Comparison of ENCODE assay signal across 11 cellular contexts in the genomic region with DNA sequence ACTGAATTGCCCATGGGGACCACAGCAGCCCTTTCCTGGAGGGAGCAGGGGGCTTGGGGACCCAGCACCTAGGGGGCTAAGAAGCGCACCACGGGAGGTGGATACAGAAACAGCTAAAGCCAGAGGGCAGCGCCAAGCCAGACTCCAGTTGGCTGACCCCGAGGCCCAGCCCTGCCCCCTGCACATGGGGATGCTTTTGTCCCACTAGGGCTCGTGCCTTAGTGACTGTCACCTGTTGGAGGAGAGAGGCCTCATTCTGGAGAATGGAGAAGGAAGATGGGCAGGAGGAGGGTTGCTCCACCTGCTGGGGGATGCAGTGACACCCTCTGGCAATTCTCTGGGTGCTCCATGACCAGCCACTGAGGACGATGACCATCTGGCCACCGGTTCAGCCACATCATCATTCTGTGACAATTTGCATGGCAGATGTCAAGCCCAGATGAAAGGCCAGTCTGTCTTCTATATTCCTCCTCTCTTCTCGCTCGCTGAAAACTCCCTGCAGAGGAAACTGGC.
DNase-seq lines count a peak whose midpoint lies in the region; ATAC-seq, FAIRE-seq and TF ChIP-seq lines count a peak whose summit lies in the region.
"Had no signal": no experiment of that assay in that cellular context is flagged by ENCODE, and none has a peak within 500 bp of the region (broad histone marks: within the 10 kb centered on the region; RNA-seq: fewer than 3 reads in every experiment).

No MANE protein-coding gene starts in this region.

- H3K4me3 ChIP-seq in HCT116 (replicated peaks in 1 of 2; ENCODE audit: low read depth in 1 of 2, low read length in 2 of 2): no peak overlapping the region
- H3K4me3 ChIP-seq in K562: no peak overlapping the region
- H3K4me3 ChIP-seq in right lobe of liver: no peak overlapping the region
- no peak overlapping the region for H3K4me3 ChIP-seq in transverse colon

- no peaks in the 10 kb centered on the region for H3K9me3 Mint-ChIP-seq in stimulated activated naive B cell treated with anti-CD40 and anti-IgM and Interleukin-4, amounts not matched to agents 10 μg/mL and 1 μg/mL and 100 μg/mL, for 72 hours

- H3K9ac ChIP-seq in HCT116 (ENCODE audit: low read length) (no peak overlapping the region), K562 (ENCODE audit: insufficient read depth in 1 of 2, low read depth in 2 of 2, low read length in 2 of 2) (no peak overlapping the region)

- H3K27ac Mint-ChIP-seq in stimulated activated naive B cell treated with anti-CD40 and anti-IgM and Interleukin-4, amounts not matched to agents 10 μg/mL and 1 μg/mL and 100 μg/mL, for 72 hours: no peak overlapping the region

- 0% methylated on average over 9 of the region's 9 CpGs for WGBS in K562 (ENCODE audit: insufficient coverage, low coverage, missing lambda C conversion rate)
- WGBS in right lobe of liver (ENCODE audit: insufficient coverage, low coverage, low lambda C conversion rate, missing lambda C conversion rate): 100% methylated on average over 2 of the region's 9 CpGs
- WGBS in transverse colon (ENCODE audit: low coverage in 1 of 2), 2 donors: 91% methylated on average over 9 of the region's 9 CpGs; no CpG with 5 or more reads in 1 of the 2 donors

- TF ChIP-seq RAD21 in HCT116 (IDR thresholded peaks at IDR 0.05; ENCODE audit: low read depth) (peak; percentile 56), K562 (CRISPR knock-in tag; conservative IDR thresholded peaks at IDR 0.05 in 1 of 2, IDR thresholded peaks at IDR 0.05 in 1 of 2) (peak in 1 of 2 experiments; percentile 39; a peak in 2 of 4 replicates)

- in situ Hi-C loops in K562 (cut with MboI) (no loop called here), transverse colon (cut with MboI; ENCODE audit: low pct_ligation_motif_present in 1 of 4, low pct_unique_long_range_greater_than_20kb in 1 of 4, low sequenced_read_pairs in 3 of 4) (no loop called here)

- FAIRE-seq in K562 (lab: Jason Lieb, UNC): no peak

- intact Hi-C loops in HCT116 (cut with micrococcal nuclease) (loop anchor here (5.0 kb wide), 1 partner anchor 788 kb away; no protein-coding TSS in a partner anchor), K562 (cut with micrococcal nuclease) (loop anchor here (10.0 kb wide), 1 partner anchor 219 kb away; no protein-coding TSS in a partner anchor), right lobe of liver (cut with DNase I) (no loop called here), transverse colon (cut with DNase I; ENCODE audit: low total_unique reads) (loop anchor here (10.0 kb wide), 1 partner anchor 171 kb away; a partner anchor contains a TSS)

- H3K4me2 ChIP-seq in HCT116 (ENCODE audit: low read length) (no peak overlapping the region), K562 (ENCODE audit: insufficient read depth, low read length) (no peak overlapping the region)

- no peak for TF ChIP-seq POLR2A in HCT116 (IDR thresholded peaks at IDR 0.05; ENCODE audit: borderline replicate concordance, extremely low read depth, insufficient read depth, insufficient read length)
- TF ChIP-seq POLR2A in K562 (conservative IDR thresholded peaks at IDR 0.05): no peak
- TF ChIP-seq POLR2A in right lobe of liver (IDR thresholded peaks at IDR 0.05): no peak
- no peak for TF ChIP-seq POLR2A in transverse colon (IDR thresholded peaks at IDR 0.05)

- H3K36me3 ChIP-seq in HCT116 (ENCODE audit: control insufficient read depth in 1 of 2, insufficient read depth in 2 of 2, low read length in 2 of 2): no peaks in the 10 kb centered on the region
- no peaks in the 10 kb centered on the region for H3K36me3 ChIP-seq in K562 (ENCODE audit: control insufficient read depth, insufficient read depth, low read length)
- no peaks in the 10 kb centered on the region for H3K36me3 ChIP-seq in right lobe of liver
- no peaks in the 10 kb centered on the region for H3K36me3 ChIP-seq in transverse colon

- H3K27ac ChIP-seq in HCT116 (ENCODE audit: low read depth, low read length): no peak overlapping the region
- no peak overlapping the region for H3K27ac ChIP-seq in K562 (ENCODE audit: extremely low read depth, low read depth, low read length)
- no peak overlapping the region for H3K27ac ChIP-seq in right lobe of liver
- no peak overlapping the region for H3K27ac ChIP-seq in transverse colon

- H3K4me3 Mint-ChIP-seq in stimulated activated naive B cell treated with anti-CD40 and anti-IgM and Interleukin-4, amounts not matched to agents 10 μg/mL and 1 μg/mL and 100 μg/mL, for 72 hours: peak overlapping the region in 1 of 2 donors; percentile 8

- BruUV-seq in HCT116 (replicated peaks; lab: Mats Ljungman, UMichigan) (no TSS peak), K562 (replicated peaks; lab: Mats Ljungman, UMichigan) (no TSS peak)

- DNase-seq in COLO668 (lab: John Stamatoyannopoulos, UW; ENCODE audit: unreplicated experiment) (peak; percentile 27), HCT116 (ENCODE audit: low read depth, low spot score) (no peak), K562 (ENCODE audit: extremely low read depth in 1 of 4, low spot score in 3 of 4) (peak in 2 of 4 experiments; percentile 16 to 30), right lobe of liver (no peak), iPS-NIHi11 (ENCODE audit: low spot score) (no peak), transverse colon (no peak)
- no peak for DNase-seq in stimulated activated naive B cell treated with anti-CD40 and anti-IgM and Interleukin-4, amounts not matched to agents 10 μg/mL and 1 μg/mL and 100 μg/mL, for 72 hours
- DNase-seq: hippocampal formation, mesendoderm, NCI-H2171 had no signal

- RAD21 ChIA-PET in HCT116 (lab: Charles Lee; ENCODE audit: low non-redundant PET in 1 of 2, low total read pairs in 2 of 2, uncharacterized antibody in 2 of 2, unreplicated experiment in 2 of 2): no interaction called here

- ATAC-seq in HCT116: peak; percentile 63
- peak; percentile 54 for ATAC-seq in K562
- peak; percentile 19 to 27 (median 25) for ATAC-seq in right lobe of liver
- ATAC-seq in stimulated activated naive B cell treated with anti-CD40 and anti-IgM and Interleukin-4, amounts not matched to agents 10 μg/mL and 1 μg/mL and 100 μg/mL, for 72 hours (replicated peaks): no peak
- no peak for ATAC-seq in HG02884 (IDR thresholded peaks at IDR 0.05; ENCODE audit: unreplicated experiment)

- H3K9me1 ChIP-seq in K562 (ENCODE audit: control insufficient read depth, insufficient read depth, low read length): no peaks in the 10 kb centered on the region

- TF ChIP-seq EP300 in K562 (IDR thresholded peaks at IDR 0.05; ENCODE audit: low read length) (no peak), transverse colon (IDR thresholded peaks at IDR 0.05; ENCODE audit: low read depth) (no peak)

- H4K20me1 ChIP-seq in HCT116 (ENCODE audit: insufficient read depth) (no peaks in the 10 kb centered on the region), K562 (replicated peaks; ENCODE audit: control insufficient read depth, insufficient read depth, low read length) (peaks cover 6% of the 10 kb centered on the region; the same call in 1 of the 2 replicates)

- H2AFZ ChIP-seq in HCT116 (ENCODE audit: low read depth, low read length, poor library complexity, severe bottlenecking) (no peak overlapping the region), K562 (ENCODE audit: low read depth, low read length) (no peak overlapping the region)

- no peaks in the 10 kb centered on the region for H3K9me2 ChIP-seq in HCT116 (ENCODE audit: insufficient read depth)

- H3K27me3 ChIP-seq in HCT116 (ENCODE audit: insufficient read depth, low read length): peaks cover 20% of the 10 kb centered on the region; the same call in 1 of the 2 replicates
- peaks cover 17 to 56% of the 10 kb centered on the region in 2 experiments; a peak in 3 of 5 replicates for H3K27me3 ChIP-seq in K562 (ENCODE audit: control insufficient read depth in 2 of 2, insufficient read depth in 2 of 2, low read length in 2 of 2)
- H3K27me3 ChIP-seq in right lobe of liver: no peaks in the 10 kb centered on the region
- H3K27me3 ChIP-seq in transverse colon: no peaks in the 10 kb centered on the region

- no peaks in the 10 kb centered on the region for H3K9me3 ChIP-seq in HCT116 (ENCODE audit: control insufficient read depth in 1 of 2, insufficient read depth in 1 of 2, low read depth in 1 of 2, low read length in 2 of 2)
- no peaks in the 10 kb centered on the region for H3K9me3 ChIP-seq in K562 (replicated peaks; ENCODE audit: control insufficient read depth, insufficient read depth, low read depth, low read length)
- no peaks in the 10 kb centered on the region for H3K9me3 ChIP-seq in right lobe of liver
- H3K9me3 ChIP-seq in transverse colon: no peaks in the 10 kb centered on the region

- TF ChIP-seq CTCF in HCT116 (IDR thresholded peaks at IDR 0.05 in 2 of 3, conservative IDR thresholded peaks at IDR 0.05 in 1 of 3; ENCODE audit: borderline replicate concordance in 1 of 3, insufficient read depth in 1 of 3, low read depth in 2 of 3, low read length in 2 of 3): peak in 2 of 3 experiments; percentile 34 to 35; a peak in 5 of 6 replicates
- TF ChIP-seq CTCF in K562 (IDR thresholded peaks at IDR 0.05 in 2 of 3, conservative IDR thresholded peaks at IDR 0.05 in 1 of 3; ENCODE audit: insufficient read depth in 2 of 3, low read depth in 1 of 3, low read length in 3 of 3): peak; percentile 24 to 37 (median 30); a peak in 2 of 6 replicates
- peak; percentile 16 to 37 (median 29) for TF ChIP-seq CTCF in right lobe of liver (IDR thresholded peaks at IDR 0.05)
- TF ChIP-seq CTCF in transverse colon (IDR thresholded peaks at IDR 0.05): no peak

- H3K79me2 ChIP-seq in HCT116 (ENCODE audit: insufficient read depth, low read length) (no peaks in the 10 kb centered on the region), K562 (ENCODE audit: control insufficient read depth, insufficient read depth, low read length) (no peaks in the 10 kb centered on the region)

- CTCF ChIA-PET in HCT116 (lab: Charles Lee): no interaction called here
- CTCF ChIA-PET in K562 (lab: Yijun Ruan, JAX; ENCODE audit: low intra/inter-chr PET ratio): no interaction called here

- POLR2A ChIA-PET in HCT116 (lab: Charles Lee): no interaction called here
- POLR2A ChIA-PET in K562 (lab: Yijun Ruan, JAX): no interaction called here

- H3K27me3 Mint-ChIP-seq in stimulated activated naive B cell treated with anti-CD40 and anti-IgM and Interleukin-4, amounts not matched to agents 10 μg/mL and 1 μg/mL and 100 μg/mL, for 72 hours: peaks cover 5 to 14% of the 10 kb centered on the region in 2 donors

- peaks cover 87 to 99% of the 10 kb centered on the region in 2 donors for H3K4me1 Mint-ChIP-seq in stimulated activated naive B cell treated with anti-CD40 and anti-IgM and Interleukin-4, amounts not matched to agents 10 μg/mL and 1 μg/mL and 100 μg/mL, for 72 hours

- peaks cover under 1 to 27% of the 10 kb centered on the region in 2 experiments for H3K4me1 ChIP-seq in HCT116 (ENCODE audit: control insufficient read depth in 1 of 2, insufficient read depth in 2 of 2, low read length in 2 of 2)
- no peaks in the 10 kb centered on the region; a peak in 1 of 5 replicates for H3K4me1 ChIP-seq in K562 (replicated peaks in 1 of 2; ENCODE audit: control insufficient read depth in 2 of 2, insufficient read depth in 2 of 2, low read length in 2 of 2)
- peaks cover 0 to 3% (median 0%) of the 10 kb centered on the region in 4 donors for H3K4me1 ChIP-seq in right lobe of liver
- H3K4me1 ChIP-seq in transverse colon: peaks cover 0 to 51% (median 16%) of the 10 kb centered on the region in 4 donors

- H3K36me3 Mint-ChIP-seq in stimulated activated naive B cell treated with anti-CD40 and anti-IgM and Interleukin-4, amounts not matched to agents 10 μg/mL and 1 μg/mL and 100 μg/mL, for 72 hours: no peaks in the 10 kb centered on the region

TF ChIP-seq in K562, 482 proteins besides CTCF, POLR2A, EP300 and RAD21 (continues in another document):
- no peak for TF ChIP-seq DDX20 (tag; IDR thresholded peaks at IDR 0.05; ENCODE audit: low read depth)

Comparison
In these comparisons a context has a peak if more than half of its experiments do, and no peak if none do; other contexts are left out.
1. ATAC-seq: peak in HCT116 (single experiment), K562 (single experiment) and right lobe of liver (4 of 4); none in stimulated activated naive B cell treated with anti-CD40 and anti-IgM and Interleukin-4, amounts not matched to agents 10 μg/mL and 1 μg/mL and 100 μg/mL, for 72 hours (0 of 2) and HG02884 (single experiment).
2. CTCF ChIP-seq: peak in HCT116 (2 of 3), K562 (3 of 3) and right lobe of liver (4 of 4); none in transverse colon (0 of 5).
3. intact Hi-C loops: an anchor here in HCT116 (5.0 kb wide), K562 (10.0 kb wide) and transverse colon (10.0 kb wide); none called in right lobe of liver.